Comparison of ENCODE assay signal across 21 cellular contexts in the genomic region with DNA sequence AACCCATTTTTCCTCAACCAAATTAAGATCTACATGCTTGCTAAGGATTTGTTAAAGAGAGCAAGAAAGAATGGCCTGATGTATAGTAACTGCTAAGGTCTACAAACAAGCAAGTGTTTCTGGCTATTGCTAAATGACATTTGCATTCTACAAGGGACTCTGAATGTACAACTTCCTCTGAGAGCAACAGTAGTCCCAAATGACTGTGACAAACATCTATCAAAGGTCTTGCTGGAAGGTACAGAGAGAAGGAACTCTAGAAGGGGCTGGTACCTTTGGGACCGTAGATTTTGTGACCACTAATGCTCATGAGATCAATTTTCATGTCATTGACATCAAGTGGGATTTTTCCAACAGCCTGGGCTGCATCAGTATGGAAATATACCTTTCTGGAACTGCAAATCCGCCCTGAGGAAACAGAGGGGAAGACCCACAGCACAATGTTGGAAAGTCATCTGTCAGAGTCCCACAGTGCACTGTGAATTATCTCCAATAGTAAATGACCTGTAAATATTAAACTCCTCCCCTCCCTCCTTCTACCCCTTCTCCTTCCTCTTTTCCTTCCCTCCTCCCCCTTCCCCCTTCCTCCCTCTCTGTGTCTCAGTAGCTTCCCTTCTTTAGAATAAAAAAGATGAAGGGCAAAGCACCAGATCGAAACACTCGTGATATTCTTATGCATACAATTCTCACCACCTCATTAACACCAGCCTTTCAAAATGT. TPM values are rescaled to one million over a fixed set of nuclear protein-coding genes. Genes with fewer than 3 reads are reported as not detected.
DNase-seq lines count a peak whose midpoint lies in the region; ATAC-seq lines count a peak whose summit lies in the region.
"Had no signal": no experiment of that assay in that cellular context is flagged by ENCODE, and none has a peak within 500 bp of the region (broad histone marks: within the 10 kb centered on the region; RNA-seq: fewer than 3 reads in every experiment).

No MANE protein-coding gene starts in this region.

- ATAC-seq in memory B cell (ENCODE audit: low read depth) = peak; percentile 54
- ATAC-seq: pancreas had no signal

- peak overlapping the region; percentile 61 for H3K27ac Mint-ChIP-seq in memory B cell
- H3K27ac Mint-ChIP-seq: endodermal cell, HFFc6 had no signal

- H3K9ac ChIP-seq in BLaER1 treated with 17β-estradiol and CSF1 and Interleukin-3, amounts not matched to agents 10 nM and 100 nM = peak overlapping the region in 4 of 11 experiments; percentile 2 to 45 (median 22); a peak in 3 of 22 replicates

- peak overlapping the region in 10 of 11 experiments; percentile 3 to 41 (median 33); a peak in 9 of 22 replicates for H3K27ac ChIP-seq in BLaER1 treated with 17β-estradiol and CSF1 and Interleukin-3, amounts not matched to agents 10 nM and 100 nM
- H3K27ac ChIP-seq: lower lobe of right lung, pancreas had no signal

- peaks cover 16 to 25% (median 22%) of the 10 kb centered on the region in 10 experiments for H3K4me1 ChIP-seq in BLaER1 treated with 17β-estradiol and CSF1 and Interleukin-3, amounts not matched to agents 10 nM and 100 nM
- H3K4me1 ChIP-seq: lower lobe of right lung, pancreas had no signal

- H3K27me3 Mint-ChIP-seq in memory B cell = no peaks in the 10 kb centered on the region

- H3K4me3 Mint-ChIP-seq in memory B cell = no peak overlapping the region
- H3K4me3 Mint-ChIP-seq: endodermal cell, HFFc6 had no signal

- no peaks in the 10 kb centered on the region for H3K9me3 Mint-ChIP-seq in memory B cell
- H3K9me3 Mint-ChIP-seq: endodermal cell, HFFc6 had no signal

- H3K4me2 ChIP-seq in BLaER1 treated with 17β-estradiol and CSF1 and Interleukin-3, amounts not matched to agents 10 nM and 100 nM = peak overlapping the region; percentile 37 to 88 (median 67)

- no peak overlapping the region for H3K4me3 ChIP-seq in BLaER1 treated with 17β-estradiol and CSF1 and Interleukin-3, amounts not matched to agents 10 nM and 100 nM
- H3K4me3 ChIP-seq: heart left ventricle, lower lobe of right lung, pancreas had no signal

- H3K36me3 ChIP-seq in BLaER1 treated with 17β-estradiol and CSF1 and Interleukin-3, amounts not matched to agents 10 nM and 100 nM = peaks cover 9 to 65% (median 38%) of the 10 kb centered on the region in 11 experiments; a peak in 21 of 22 replicates
- H3K36me3 ChIP-seq: pancreas had no signal

- H4K20me1 ChIP-seq in BLaER1 treated with 17β-estradiol and CSF1 and Interleukin-3, amounts not matched to agents 10 nM and 100 nM = no peaks in the 10 kb centered on the region

- peak; percentile 82 for DNase-seq in KBM-7
- peak; percentile 87 for DNase-seq in OCI-M1 (lab: John Stamatoyannopoulos, UW)
- no peak for DNase-seq in memory B cell (ENCODE audit: low spot score in 2 of 2)
- DNase-seq in dermis blood vessel endothelial cell = no peak
- DNase-seq in SW 1271 (lab: John Stamatoyannopoulos, UW) = no peak
- DNase-seq in DMS53 treated with DMSO at 0.1 percent for 48 hours (lab: John Stamatoyannopoulos, UW; ENCODE audit: unreplicated experiment) = no peak
- DNase-seq in DMS153 treated with DMSO at 0.1 percent for 48 hours (lab: John Stamatoyannopoulos, UW; ENCODE audit: unreplicated experiment) = no peak
- DNase-seq: activated CD4-positive, alpha-beta T cell treated with anti-CD3 and anti-CD28 coated beads, Interleukin-2, amount 50 U/mL, for 1 hour; activated naive CD4-positive, alpha-beta T cell treated with Interleukin-2 at 50 U/mL for 16 hours; aorta; endodermal cell; heart left ventricle; HFFc6; lower lobe of right lung; NCI-H187; NCI-H345; NK-92 treated with Interleukin-12 subunit alpha and Interleukin-12 subunit beta, amount 100 ng/mL, for 24 hours; pancreas; SHP77 treated with DMSO at 0.1 percent for 48 hours; stimulated activated CD4-positive, alpha-beta T cell treated with anti-CD3 and anti-CD28 coated beads, Interleukin-1b, Interleukin-23, amount 100 ng/mL, for 48 hours had no signal

- H3K4me1 Mint-ChIP-seq in memory B cell = peaks cover 9% of the 10 kb centered on the region

- no peaks in the 10 kb centered on the region for H3K9me3 ChIP-seq in BLaER1 treated with 17β-estradiol and CSF1 and Interleukin-3, amounts not matched to agents 10 nM and 100 nM (replicated peaks in 1 of 11)
- H3K9me3 ChIP-seq: heart left ventricle, lower lobe of right lung, pancreas had no signal

- peaks cover 4% of the 10 kb centered on the region for H3K36me3 Mint-ChIP-seq in memory B cell

- in situ Hi-C loops in KBM-7 (cut with MboI; ENCODE audit: low pct_unique_long_range_greater_than_20kb, low sequenced_read_pairs) = no loop called here

- no peaks in the 10 kb centered on the region for H3K27me3 ChIP-seq in BLaER1 treated with 17β-estradiol and CSF1 and Interleukin-3, amounts not matched to agents 10 nM and 100 nM
- H3K27me3 ChIP-seq: heart left ventricle, pancreas had no signal

RNA-seq across cellular contexts. Expression of a gene that starts 15.9 kb away (rescaled TPM):
- total RNA-seq in dermis blood vessel endothelial cell = 94.5 and 159 TPM in 2 replicates

RNA-seq across cellular contexts. Expression of a gene that starts 15.9 kb away (rescaled TPM):
- 42.5 and 58.1 TPM in 2 replicates for total RNA-seq in dermis blood vessel endothelial cell

RNA-seq across cellular contexts. Expression of a gene that starts 18.5 kb away (rescaled TPM):
- total RNA-seq in dermis blood vessel endothelial cell = 12.8 and 28.0 TPM in 2 replicates

RNA-seq across cellular contexts. Expression of a gene that starts 18.6 kb away (rescaled TPM):
- total RNA-seq in dermis blood vessel endothelial cell = 104 and 241 TPM in 2 replicates

Comparison
In these comparisons a context has a peak if more than half of its experiments do, and no peak if none do; other contexts are left out.
1. DNase-seq: peak in KBM-7 (single experiment) and OCI-M1 (single experiment); none in memory B cell (0 of 2), dermis blood vessel endothelial cell (single experiment), SW 1271 (0 of 2), DMS53 treated with DMSO at 0.1 percent for 48 hours (single experiment) and DMS153 treated with DMSO at 0.1 percent for 48 hours (single experiment).